ENCODE assay signal across 21 cellular contexts in genomic region chr14:55201219-55202096, GRCh38. TPM values are rescaled to one million over a fixed set of nuclear protein-coding genes. Genes with fewer than 3 reads are reported as not detected.
A peak's percentile ranks its signal among the peaks of the same experiment; 100 is the strongest.
DNase-seq lines count a peak whose midpoint lies in the region; ATAC-seq, FAIRE-seq and TF ChIP-seq lines count a peak whose summit lies in the region.
"Had no signal": no experiment of that assay in that cellular context is flagged by ENCODE, and none has a peak within 500 bp of the region (broad histone marks: within the 10 kb centered on the region; RNA-seq: fewer than 3 reads in every experiment).

No MANE protein-coding gene starts in this region.

- H3K27me3 ChIP-seq in GM23338 (ENCODE audit: insufficient read depth) (no peaks in the 10 kb centered on the region), small intestine (ENCODE audit: control insufficient read depth in 2 of 2, insufficient read depth in 2 of 2, low read length in 2 of 2) (no peaks in the 10 kb centered on the region)
- H3K27me3 ChIP-seq: BLaER1 treated with 17β-estradiol and CSF1 and Interleukin-3, amounts not matched to agents 10 nM and 100 nM had no signal

- no peak for FAIRE-seq in small intestine (lab: Jason Lieb, UNC)
- FAIRE-seq in H54 (lab: Jason Lieb, UNC): no peak
- FAIRE-seq: A549, D721Med, GM12878 had no signal

- no peaks in the 10 kb centered on the region for H3K9me2 ChIP-seq in GM23338 (ENCODE audit: insufficient read depth)

- H2AFZ ChIP-seq in GM23338: peak overlapping the region; percentile 64

- H4K20me1 ChIP-seq in GM23338 (replicated peaks; ENCODE audit: insufficient read depth): no peaks in the 10 kb centered on the region
- H4K20me1 ChIP-seq: BLaER1 treated with 17β-estradiol and CSF1 and Interleukin-3, amounts not matched to agents 10 nM and 100 nM had no signal

- H3K4me3 Mint-ChIP-seq in GM23338: no peak overlapping the region
- H3K4me3 Mint-ChIP-seq: CD8-positive, alpha-beta memory T cell had no signal

- no peak for TF ChIP-seq CTCF in GM23338 (conservative IDR thresholded peaks at IDR 0.05; ENCODE audit: low read depth in 2 of 2)

- H3K36me3 ChIP-seq in GM23338 (ENCODE audit: insufficient read depth) (no peaks in the 10 kb centered on the region), small intestine (ENCODE audit: control insufficient read depth in 2 of 2, insufficient read depth in 2 of 2, low read length in 2 of 2) (no peaks in the 10 kb centered on the region)
- H3K36me3 ChIP-seq: BLaER1 treated with 17β-estradiol and CSF1 and Interleukin-3, amounts not matched to agents 10 nM and 100 nM had no signal

- DNase-seq in GM23338 (ENCODE audit: low spot score): peak; percentile 42
- DNase-seq in cerebellar cortex (ENCODE audit: low spot score): peak; percentile 34
- DNase-seq in left kidney (ENCODE audit: low read depth, low spot score): peak; percentile 22
- peak; percentile 69 for DNase-seq in small intestine
- DNase-seq in HuH-7.5 (ENCODE audit: low spot score): no peak
- DNase-seq in H54 (ENCODE audit: insufficient read length, low spot score): no peak
- DNase-seq: CD8-positive, alpha-beta memory T cell; DMS79; GDM1; NCI-H1048; NCI-H1436 treated with DMSO at 0.1 percent for 48 hours; NCI-H2029 treated with DMSO at 0.1 percent for 48 hours; NCI-H2171 treated with DMSO at 0.1 percent for 48 hours; NCI-H82 had no signal

- H3K36me3 Mint-ChIP-seq in GM23338 (ENCODE audit: low read depth): no peaks in the 10 kb centered on the region

- no peaks in the 10 kb centered on the region for H3K9me3 ChIP-seq in small intestine (ENCODE audit: control insufficient read depth, low read depth)
- H3K9me3 ChIP-seq: A549; BLaER1 treated with 17β-estradiol and CSF1 and Interleukin-3, amounts not matched to agents 10 nM and 100 nM had no signal

- WGBS in small intestine, 3 donors: 26 to 63% (median 34%) methylated on average over 16 to 17 of the region's 17 CpGs

- peak overlapping the region; percentile 68 for H3K27ac Mint-ChIP-seq in GM23338
- H3K27ac Mint-ChIP-seq: CD8-positive, alpha-beta memory T cell had no signal

- H3K4me1 ChIP-seq in GM23338 (ENCODE audit: insufficient read depth) (peaks cover 13% of the 10 kb centered on the region), small intestine (ENCODE audit: control insufficient read depth in 2 of 2, insufficient read depth in 1 of 2, low read depth in 1 of 2, low read length in 1 of 2) (peaks cover 0 to 2% of the 10 kb centered on the region in 2 donors)
- H3K4me1 ChIP-seq: A549; BLaER1 treated with 17β-estradiol and CSF1 and Interleukin-3, amounts not matched to agents 10 nM and 100 nM had no signal

- 0 out of 2 replicates have a peak overlapping the region, but pooled peaks have one; percentile 14 for H3K4me2 ChIP-seq in GM23338
- H3K4me2 ChIP-seq: A549; BLaER1 treated with 17β-estradiol and CSF1 and Interleukin-3, amounts not matched to agents 10 nM and 100 nM; KMS-11 had no signal

- no peak for TF ChIP-seq POLR2A in H54 (IDR thresholded peaks at IDR 0.05; ENCODE audit: low read depth, low read length)

- H3K27ac ChIP-seq in GM23338 (ENCODE audit: low read depth) (0 out of 2 replicates have a peak overlapping the region, but pooled peaks have one; percentile 21), small intestine (ENCODE audit: low read depth in 1 of 2, low read length in 1 of 2) (no peak overlapping the region)
- H3K27ac ChIP-seq: A549; BLaER1 treated with 17β-estradiol and CSF1 and Interleukin-3, amounts not matched to agents 10 nM and 100 nM; KMS-11 had no signal

- ATAC-seq in GM23338 (peak; percentile 80), GM21723 (IDR thresholded peaks at IDR 0.05; ENCODE audit: unreplicated experiment) (no peak)
- ATAC-seq: A549, GM12878, HCT116 had no signal

- no peaks in the 10 kb centered on the region for H3K27me3 Mint-ChIP-seq in GM23338 (ENCODE audit: insufficient read depth, low read depth, poor library complexity)

- no peaks in the 10 kb centered on the region for H3F3A ChIP-seq in GM23338 (replicated peaks; ENCODE audit: low read depth)

- no peaks in the 10 kb centered on the region for H3K79me2 ChIP-seq in GM23338 (replicated peaks; ENCODE audit: insufficient read depth)

- H3K9me3 Mint-ChIP-seq in GM23338: no peaks in the 10 kb centered on the region
- H3K9me3 Mint-ChIP-seq: CD8-positive, alpha-beta memory T cell had no signal

- H3K4me1 Mint-ChIP-seq in GM23338: peaks cover 10% of the 10 kb centered on the region
- H3K4me1 Mint-ChIP-seq: CD8-positive, alpha-beta memory T cell had no signal

- H3K4me3 ChIP-seq in GM23338: no peak overlapping the region
- no peak overlapping the region for H3K4me3 ChIP-seq in small intestine (ENCODE audit: low read depth in 1 of 2, low read length in 2 of 2)
- H3K4me3 ChIP-seq: A549; BLaER1 treated with 17β-estradiol and CSF1 and Interleukin-3, amounts not matched to agents 10 nM and 100 nM; GM12878 had no signal

TF ChIP-seq in GM23338, 12 proteins besides CTCF, POLR2A, EP300 and RAD21 (continues in another document):
- TF ChIP-seq ZNF114 (CRISPR knock-in tag; IDR thresholded peaks at IDR 0.05) (no peak), ETS1 (IDR thresholded peaks at IDR 0.05) (no peak), EZH2phosphoT487 (IDR thresholded peaks at IDR 0.05; ENCODE audit: unreplicated experiment) (no peak), ZNF462 (CRISPR knock-in tag; IDR thresholded peaks at IDR 0.05) (no peak), POLR2AphosphoS5 (IDR thresholded peaks at IDR 0.05; ENCODE audit: low read depth) (no peak), ZNF331 (CRISPR knock-in tag; IDR thresholded peaks at IDR 0.05; ENCODE audit: low read depth) (no peak), NANOG (IDR thresholded peaks at IDR 0.05; ENCODE audit: borderline replicate concordance) (no peak)

RNA-seq across cellular contexts. Expression of gene DLGAP5, which starts 10.1 kb away (rescaled TPM):
- total RNA-seq in GM23338 (2014; rRNA removed; shearing (Covaris generic)): 106 and 110 TPM in 2 replicates
- polyA plus RNA-seq in GM23338 (2016; fragmentation: Nextera tagmentation; extraction: Ambion mirVana) (92.7 and 117 TPM in 2 replicates), small intestine (10 to 100 TPM in 1 of 3 donors, 1 to 10 TPM in 1, under 1 TPM in 1; 0.81 to 13.2 (median 1.3) TPM)

Comparison
In these comparisons a context has a peak if more than half of its experiments do, and no peak if none do; other contexts are left out.
1. DNase-seq: peak in GM23338 (single experiment), cerebellar cortex (single experiment), left kidney (single experiment) and small intestine (single experiment); none in HuH-7.5 (single experiment) and H54 (single experiment).